1 cellular context compared by ENCODE assay signal in the genomic region with DNA sequence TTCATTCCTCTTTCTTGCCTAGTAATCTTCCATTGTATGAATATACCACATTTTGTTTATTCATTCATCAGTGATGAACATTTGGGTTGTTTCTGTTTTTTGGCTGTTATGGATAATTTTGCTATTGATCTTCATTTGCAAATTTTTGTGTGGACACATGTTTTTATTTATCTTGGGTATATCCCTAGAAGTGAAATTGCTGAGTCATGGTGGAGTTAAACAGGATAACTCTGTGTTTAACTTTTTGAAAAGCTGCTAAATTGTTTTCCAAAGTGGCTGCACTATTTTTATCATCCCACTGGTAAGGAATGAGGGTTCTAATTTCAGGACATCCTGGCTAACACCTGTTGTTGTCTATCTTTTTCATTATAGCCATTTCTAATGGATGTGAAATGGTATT.
TF ChIP-seq lines count a peak whose summit lies in the region.

No MANE protein-coding gene starts in this region.

TF ChIP-seq in IMR-90, 13 proteins besides CTCF, POLR2A, EP300 and RAD21 (continued from another document):
- TF ChIP-seq MXI1 (IDR thresholded peaks at IDR 0.05; ENCODE audit: borderline replicate concordance, low read depth, low read length), result no peak
- no peak for TF ChIP-seq RCOR1 (IDR thresholded peaks at IDR 0.05; ENCODE audit: insufficient replicate concordance, low read length)
- TF ChIP-seq SMC3 (IDR thresholded peaks at IDR 0.05; ENCODE audit: low read depth, low read length), result no peak
- no peak for TF ChIP-seq BHLHE40 (IDR thresholded peaks at IDR 0.05; ENCODE audit: low read depth, low read length)
- TF ChIP-seq NFE2L2 (IDR thresholded peaks at IDR 0.05; ENCODE audit: low read depth, low read length), result peak; percentile 97
- TF ChIP-seq CHD1 (IDR thresholded peaks at IDR 0.05; ENCODE audit: low read depth, low read length), result no peak
TF ChIP-seq in IMR-90: peak in this region for 2.
